Comparison of ENCODE assay signal across 2 cellular contexts in genomic region chr3:43087249-43087776, GRCh38.
A peak's percentile ranks its signal among the peaks of the same experiment; 100 is the strongest.
TF ChIP-seq lines count a peak whose summit lies in the region.

No MANE protein-coding gene starts in this region.

TF ChIP-seq in K562, 482 proteins besides CTCF, POLR2A, EP300 and RAD21:
- TF ChIP-seq NFRKB (IDR thresholded peaks at IDR 0.05; ENCODE audit: low read depth) (no peak), PML (IDR thresholded peaks at IDR 0.05; ENCODE audit: low read length) (no peak), ZNF583 (CRISPR knock-in tag; IDR thresholded peaks at IDR 0.05) (no peak), RBBP5 (IDR thresholded peaks at IDR 0.05; ENCODE audit: borderline replicate concordance, insufficient read depth, low read length, poor library complexity, severe bottlenecking) (no peak), ELF2 (CRISPR knock-in tag; IDR thresholded peaks at IDR 0.05) (no peak), ZNF644 (tag; IDR thresholded peaks at IDR 0.05; ENCODE audit: low read depth) (peak; percentile 29; the same call in 1 of the 2 replicates), CC2D1A (IDR thresholded peaks at IDR 0.05) (no peak)
- TF ChIP-seq, protein P1, sequence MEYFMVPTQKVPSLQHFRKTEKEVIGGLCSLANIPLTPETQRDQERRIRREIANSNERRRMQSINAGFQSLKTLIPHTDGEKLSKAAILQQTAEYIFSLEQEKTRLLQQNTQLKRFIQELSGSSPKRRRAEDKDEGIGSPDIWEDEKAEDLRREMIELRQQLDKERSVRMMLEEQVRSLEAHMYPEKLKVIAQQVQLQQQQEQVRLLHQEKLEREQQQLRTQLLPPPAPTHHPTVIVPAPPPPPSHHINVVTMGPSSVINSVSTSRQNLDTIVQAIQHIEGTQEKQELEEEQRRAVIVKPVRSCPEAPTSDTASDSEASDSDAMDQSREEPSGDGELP (CRISPR knock-in tag; IDR thresholded peaks at IDR 0.05; ENCODE audit: borderline replicate concordance) = peak; percentile 45; the same call in 1 of the 2 replicates
- TF ChIP-seq, protein P2, sequence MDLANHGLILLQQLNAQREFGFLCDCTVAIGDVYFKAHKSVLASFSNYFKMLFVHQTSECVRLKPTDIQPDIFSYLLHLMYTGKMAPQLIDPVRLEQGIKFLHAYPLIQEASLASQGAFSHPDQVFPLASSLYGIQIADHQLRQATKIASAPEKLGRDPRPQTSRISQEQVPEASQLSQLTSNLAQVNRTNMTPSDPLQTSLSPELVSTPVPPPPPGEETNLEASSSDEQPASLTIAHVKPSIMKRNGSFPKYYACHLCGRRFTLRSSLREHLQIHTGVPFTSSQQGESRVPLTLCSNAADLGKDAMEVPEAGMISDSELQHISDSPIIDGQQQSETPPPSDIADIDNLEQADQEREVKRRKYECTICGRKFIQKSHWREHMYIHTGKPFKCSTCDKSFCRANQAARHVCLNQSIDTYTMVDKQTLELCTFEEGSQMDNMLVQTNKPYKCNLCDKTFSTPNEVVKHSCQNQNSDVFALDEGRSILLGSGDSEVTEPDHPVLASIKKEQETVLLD (IDR thresholded peaks at IDR 0.05) = no peak

TF ChIP-seq in HepG2, 621 proteins besides CTCF, POLR2A, EP300 and RAD21:
- no peak for TF ChIP-seq MLLT10 (CRISPR knock-in tag; IDR thresholded peaks at IDR 0.05)
- TF ChIP-seq YY1 (IDR thresholded peaks at IDR 0.05; ENCODE audit: insufficient read depth, insufficient replicate concordance, low read depth, low read length) = no peak
- TF ChIP-seq, protein P3, sequence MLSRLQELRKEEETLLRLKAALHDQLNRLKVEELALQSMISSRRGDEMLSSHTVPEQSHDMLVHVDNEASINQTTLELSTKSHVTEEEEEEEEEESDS (CRISPR knock-in tag; IDR thresholded peaks at IDR 0.05; ENCODE audit: borderline replicate concordance) = no peak
- no peak for TF ChIP-seq ZBED4 (CRISPR knock-in tag; IDR thresholded peaks at IDR 0.05; ENCODE audit: borderline replicate concordance)
- TF ChIP-seq ZNF296 (CRISPR knock-in tag; conservative IDR thresholded peaks at IDR 0.05) = no peak
- no peak for TF ChIP-seq ZNF660 (CRISPR knock-in tag; IDR thresholded peaks at IDR 0.05; ENCODE audit: borderline replicate concordance, low read depth)
- no peak for TF ChIP-seq ZNF557 (CRISPR knock-in tag; IDR thresholded peaks at IDR 0.05)
